ENCODE assay signal across 7 cellular contexts in the genomic region with DNA sequence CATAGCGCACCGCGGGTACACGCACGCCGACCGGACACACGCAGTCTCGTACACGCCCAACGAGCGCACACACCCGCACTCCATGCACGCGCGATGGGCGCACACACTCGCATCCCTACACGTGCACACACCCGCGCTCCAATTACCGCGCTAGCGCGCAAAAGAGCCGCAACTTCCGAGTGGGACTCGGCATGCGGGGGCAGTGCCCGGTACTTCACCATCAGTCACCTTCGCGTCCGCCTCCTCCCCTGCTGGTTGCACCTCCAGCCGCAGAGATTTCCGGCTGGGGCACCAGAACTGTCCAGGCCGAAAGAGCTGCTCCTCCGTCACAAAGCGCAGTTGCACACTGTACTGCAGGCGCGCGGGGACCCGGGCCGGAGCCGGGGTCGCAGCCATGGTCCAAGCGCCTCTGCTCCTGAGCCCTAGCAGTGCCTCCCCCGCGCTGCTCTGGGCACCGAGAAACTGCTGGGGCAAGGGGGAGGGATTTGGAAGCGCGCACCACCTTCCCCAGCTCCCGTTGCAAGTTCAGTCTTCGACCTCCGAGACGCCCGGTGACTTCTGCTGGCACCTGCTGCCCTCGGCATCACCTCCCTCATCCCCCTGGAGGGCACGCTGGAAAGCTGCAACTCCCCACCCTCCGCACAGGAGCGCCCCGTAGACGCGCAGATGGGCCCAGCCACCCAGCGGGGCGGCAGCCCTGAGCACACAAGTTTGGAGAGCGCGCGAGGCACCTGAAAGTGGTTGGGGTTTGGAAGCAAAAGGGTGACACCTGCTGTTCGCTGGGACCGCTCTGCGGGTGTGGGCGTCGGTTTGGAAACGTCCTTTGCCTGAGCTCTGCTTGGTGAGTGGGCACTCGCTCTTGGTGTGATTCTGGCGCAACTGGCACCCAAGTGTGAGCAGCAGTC.
DNase-seq lines count a peak whose midpoint lies in the region; ATAC-seq and TF ChIP-seq lines count a peak whose summit lies in the region.

No MANE protein-coding gene starts in this region.

- peak; percentile 35 for TF ChIP-seq CTCF in astrocyte of the cerebellum (IDR thresholded peaks at IDR 0.05; ENCODE audit: low read depth, low read length, missing control alignments)

- DNase-seq in NCI-H526 treated with DMSO at 0.1 percent for 48 hours (lab: John Stamatoyannopoulos, UW) (peak; percentile 73), astrocyte of the cerebellum (ENCODE audit: low read depth) (peak; percentile 6), inferior parietal cortex (ENCODE audit: extremely low spot score) (peak; percentile 36), glomerular visceral epithelial cell (ENCODE audit: extremely low spot score) (no peak)
- DNase-seq in stimulated activated CD4-positive, alpha-beta T cell treated with anti-CD3 and anti-CD28 coated beads, Interleukin-4, amount 100 ng/mL, for 4 hours: peak; percentile 9 to 15

- no peak for TF ChIP-seq POLR2A in GM18505 (IDR thresholded peaks at IDR 0.05; ENCODE audit: borderline replicate concordance, extremely low read depth, insufficient read depth, insufficient read length)

- ATAC-seq in GM18505 (IDR thresholded peaks at IDR 0.05; ENCODE audit: unreplicated experiment) (peak; percentile 66), HG03342 (IDR thresholded peaks at IDR 0.05; ENCODE audit: unreplicated experiment) (peak; percentile 59)

- in situ Hi-C loops in astrocyte of the cerebellum (cut with HindIII; ENCODE audit: low sequenced_read_pairs): no loop called here

- peak overlapping the region; percentile 42 for H3K4me3 ChIP-seq in astrocyte of the cerebellum (ENCODE audit: low read depth, low read length)
